ENCODE assay signal across 2 cellular contexts in the genomic region with DNA sequence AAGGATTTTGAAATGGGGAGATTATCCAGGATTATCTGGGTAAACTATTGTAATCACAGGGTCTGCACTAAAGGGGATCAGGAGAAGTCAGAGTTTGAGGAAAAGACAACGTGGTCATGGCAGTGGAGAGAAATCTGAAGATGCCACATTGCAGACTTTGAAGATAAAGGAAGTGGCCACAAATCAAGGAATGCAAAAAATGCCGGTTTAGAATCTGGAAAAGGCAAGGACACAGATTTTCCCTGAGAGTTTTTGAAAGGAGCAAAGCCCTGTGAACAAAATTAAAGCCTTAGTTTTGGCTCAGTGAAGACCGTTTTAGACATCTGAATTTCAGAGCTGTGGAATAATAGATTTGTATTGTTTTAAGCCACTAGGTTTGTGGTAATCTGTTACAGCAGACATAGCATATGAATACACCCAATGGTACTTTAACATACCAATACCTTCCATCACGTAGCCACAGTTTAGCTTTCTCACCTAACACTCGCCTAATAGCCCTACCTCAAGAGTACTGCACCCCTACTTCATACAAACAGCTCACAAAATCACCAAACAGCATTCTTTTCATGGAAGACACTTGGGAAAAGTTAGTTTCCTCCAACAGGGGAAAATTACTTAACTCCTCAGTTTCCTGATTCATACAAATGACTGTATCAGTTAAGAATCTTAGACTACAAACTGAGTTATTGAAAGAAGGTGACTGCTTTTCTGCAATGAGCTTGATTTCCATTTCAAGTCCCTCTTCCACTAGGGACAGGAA.
TF ChIP-seq lines count a peak whose summit lies in the region.

No MANE protein-coding gene starts in this region.

TF ChIP-seq in SK-N-SH, 30 proteins besides CTCF, POLR2A, EP300 and RAD21 (continued from another document):
- TF ChIP-seq EZH2phosphoT487 (IDR thresholded peaks at IDR 0.05; ENCODE audit: borderline replicate concordance, low read depth) (no peak), YY1 (IDR thresholded peaks at IDR 0.05; ENCODE audit: low read depth) (no peak), MEF2A (IDR thresholded peaks at IDR 0.05; ENCODE audit: borderline replicate concordance, low read depth) (no peak), RXRA (IDR thresholded peaks at IDR 0.05; ENCODE audit: borderline replicate concordance, low read depth) (no peak), FOSL2 (IDR thresholded peaks at IDR 0.05; ENCODE audit: borderline replicate concordance, low read depth) (no peak), TAF1 (IDR thresholded peaks at IDR 0.05; ENCODE audit: borderline replicate concordance, low read depth, low read length) (no peak)
- TF ChIP-seq, protein P1, sequence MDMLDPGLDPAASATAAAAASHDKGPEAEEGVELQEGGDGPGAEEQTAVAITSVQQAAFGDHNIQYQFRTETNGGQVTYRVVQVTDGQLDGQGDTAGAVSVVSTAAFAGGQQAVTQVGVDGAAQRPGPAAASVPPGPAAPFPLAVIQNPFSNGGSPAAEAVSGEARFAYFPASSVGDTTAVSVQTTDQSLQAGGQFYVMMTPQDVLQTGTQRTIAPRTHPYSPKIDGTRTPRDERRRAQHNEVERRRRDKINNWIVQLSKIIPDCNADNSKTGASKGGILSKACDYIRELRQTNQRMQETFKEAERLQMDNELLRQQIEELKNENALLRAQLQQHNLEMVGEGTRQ (IDR thresholded peaks at IDR 0.05; ENCODE audit: borderline replicate concordance, low read depth, low read length): no peak
- TF ChIP-seq, protein P2, sequence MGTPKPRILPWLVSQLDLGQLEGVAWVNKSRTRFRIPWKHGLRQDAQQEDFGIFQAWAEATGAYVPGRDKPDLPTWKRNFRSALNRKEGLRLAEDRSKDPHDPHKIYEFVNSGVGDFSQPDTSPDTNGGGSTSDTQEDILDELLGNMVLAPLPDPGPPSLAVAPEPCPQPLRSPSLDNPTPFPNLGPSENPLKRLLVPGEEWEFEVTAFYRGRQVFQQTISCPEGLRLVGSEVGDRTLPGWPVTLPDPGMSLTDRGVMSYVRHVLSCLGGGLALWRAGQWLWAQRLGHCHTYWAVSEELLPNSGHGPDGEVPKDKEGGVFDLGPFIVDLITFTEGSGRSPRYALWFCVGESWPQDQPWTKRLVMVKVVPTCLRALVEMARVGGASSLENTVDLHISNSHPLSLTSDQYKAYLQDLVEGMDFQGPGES (IDR thresholded peaks at IDR 0.05; ENCODE audit: low read depth, low read length): no peak
- TF ChIP-seq, protein P3, sequence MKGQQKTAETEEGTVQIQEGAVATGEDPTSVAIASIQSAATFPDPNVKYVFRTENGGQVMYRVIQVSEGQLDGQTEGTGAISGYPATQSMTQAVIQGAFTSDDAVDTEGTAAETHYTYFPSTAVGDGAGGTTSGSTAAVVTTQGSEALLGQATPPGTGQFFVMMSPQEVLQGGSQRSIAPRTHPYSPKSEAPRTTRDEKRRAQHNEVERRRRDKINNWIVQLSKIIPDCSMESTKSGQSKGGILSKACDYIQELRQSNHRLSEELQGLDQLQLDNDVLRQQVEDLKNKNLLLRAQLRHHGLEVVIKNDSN (IDR thresholded peaks at IDR 0.05; ENCODE audit: borderline replicate concordance, low read depth): no peak
- TF ChIP-seq, protein P4, sequence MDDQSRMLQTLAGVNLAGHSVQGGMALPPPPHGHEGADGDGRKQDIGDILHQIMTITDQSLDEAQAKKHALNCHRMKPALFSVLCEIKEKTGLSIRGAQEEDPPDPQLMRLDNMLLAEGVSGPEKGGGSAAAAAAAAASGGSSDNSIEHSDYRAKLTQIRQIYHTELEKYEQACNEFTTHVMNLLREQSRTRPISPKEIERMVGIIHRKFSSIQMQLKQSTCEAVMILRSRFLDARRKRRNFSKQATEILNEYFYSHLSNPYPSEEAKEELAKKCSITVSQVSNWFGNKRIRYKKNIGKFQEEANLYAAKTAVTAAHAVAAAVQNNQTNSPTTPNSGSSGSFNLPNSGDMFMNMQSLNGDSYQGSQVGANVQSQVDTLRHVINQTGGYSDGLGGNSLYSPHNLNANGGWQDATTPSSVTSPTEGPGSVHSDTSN (IDR thresholded peaks at IDR 0.05): no peak
TF ChIP-seq in SK-N-SH: peak in this region for 0.

TF ChIP-seq in SK-N-SH treated with all-trans-retinoic acid at 6 μM for 48 hours, 23 proteins besides CTCF, POLR2A, EP300 and RAD21 (continued from another document):
- TF ChIP-seq ZFP30 (CRISPR knock-in tag; IDR thresholded peaks at IDR 0.05) (no peak), RARB (CRISPR knock-in tag; IDR thresholded peaks at IDR 0.05) (no peak), ZFP3 (CRISPR knock-in tag; IDR thresholded peaks at IDR 0.05) (no peak)
- TF ChIP-seq, protein P5, sequence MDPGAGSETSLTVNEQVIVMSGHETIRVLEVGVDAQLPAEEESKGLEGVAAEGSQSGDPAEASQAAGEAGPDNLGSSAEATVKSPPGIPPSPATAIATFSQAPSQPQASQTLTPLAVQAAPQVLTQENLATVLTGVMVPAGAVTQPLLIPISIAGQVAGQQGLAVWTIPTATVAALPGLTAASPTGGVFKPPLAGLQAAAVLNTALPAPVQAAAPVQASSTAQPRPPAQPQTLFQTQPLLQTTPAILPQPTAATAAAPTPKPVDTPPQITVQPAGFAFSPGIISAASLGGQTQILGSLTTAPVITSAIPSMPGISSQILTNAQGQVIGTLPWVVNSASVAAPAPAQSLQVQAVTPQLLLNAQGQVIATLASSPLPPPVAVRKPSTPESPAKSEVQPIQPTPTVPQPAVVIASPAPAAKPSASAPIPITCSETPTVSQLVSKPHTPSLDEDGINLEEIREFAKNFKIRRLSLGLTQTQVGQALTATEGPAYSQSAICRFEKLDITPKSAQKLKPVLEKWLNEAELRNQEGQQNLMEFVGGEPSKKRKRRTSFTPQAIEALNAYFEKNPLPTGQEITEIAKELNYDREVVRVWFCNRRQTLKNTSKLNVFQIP (CRISPR knock-in tag; IDR thresholded peaks at IDR 0.05; ENCODE audit: borderline replicate concordance, low read depth): no peak
